ENCODE assay signal across 8 cellular contexts in the genomic region with DNA sequence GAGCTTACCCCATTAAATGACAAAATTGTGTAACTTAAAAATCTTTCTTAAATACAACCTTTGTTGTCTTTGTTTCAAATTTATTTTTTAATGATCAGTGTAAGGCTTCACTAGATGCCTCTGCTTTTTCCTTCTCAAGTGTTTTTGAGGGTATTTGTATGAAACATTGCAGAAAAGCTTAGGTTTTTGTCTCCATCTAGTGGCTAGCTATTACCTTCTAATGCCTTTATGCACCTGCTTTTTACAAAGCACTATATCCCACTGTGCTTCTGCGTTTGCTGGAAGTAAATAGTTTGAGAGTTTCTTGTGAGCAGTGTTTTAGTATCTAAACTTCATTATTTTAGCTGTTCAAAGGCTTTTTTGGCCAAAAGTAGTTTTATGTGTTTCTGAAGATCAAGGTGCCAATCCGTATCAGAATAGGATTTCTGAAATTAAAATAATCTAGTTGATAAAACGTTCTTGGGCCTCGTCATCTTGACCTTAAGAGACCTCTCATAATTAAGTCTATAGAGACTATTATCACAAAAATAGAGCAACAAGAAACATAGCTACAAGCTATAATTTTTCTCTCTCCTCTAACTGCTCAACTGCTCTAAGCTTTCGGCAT. TPM values are rescaled to one million over a fixed set of nuclear protein-coding genes. Genes with fewer than 3 reads are reported as not detected.
A peak's percentile ranks its signal among the peaks of the same experiment; 100 is the strongest.
DNase-seq lines count a peak whose midpoint lies in the region; ATAC-seq and TF ChIP-seq lines count a peak whose summit lies in the region.

No MANE protein-coding gene starts in this region.

- CTCF ChIA-PET in RWPE1 (lab: Yijun Ruan, JAX), result interaction anchor here (0.5 to 2.4 kb wide), 17 partner anchors 8 to 411 kb away, joined by 3 to 13 read pairs (median 4); no protein-coding TSS in a partner anchor

- no peak overlapping the region for H3K4me3 Mint-ChIP-seq in naive thymus-derived CD8-positive, alpha-beta T cell

- DNase-seq in SIG-M5 treated with dmso at 0.1 percent for 504 hours (lab: John Stamatoyannopoulos, UW; ENCODE audit: unreplicated experiment), result peak; percentile 69
- no peak for DNase-seq in SIG-M5 (lab: John Stamatoyannopoulos, UW)
- peak; percentile 59 for DNase-seq in LoVo (ENCODE audit: low spot score)
- DNase-seq in RWPE1 (ENCODE audit: low spot score), result peak; percentile 30
- DNase-seq in erythroblast (lab: John Stamatoyannopoulos, UW), result peak; percentile 58 to 75
- peak in 3 of 10 donors; percentile 26 to 52 (median 42) for DNase-seq in naive thymus-derived CD8-positive, alpha-beta T cell

- H3K27ac ChIP-seq in RWPE1, result no peak overlapping the region

- ATAC-seq in naive thymus-derived CD8-positive, alpha-beta T cell, result peak; percentile 46 to 61
- ATAC-seq in GM21447 (IDR thresholded peaks at IDR 0.05; ENCODE audit: unreplicated experiment), result no peak
- ATAC-seq in HG02623 (IDR thresholded peaks at IDR 0.05; ENCODE audit: unreplicated experiment), result no peak

- peaks cover 7 to 45% (median 17%) of the 10 kb centered on the region in 3 donors for H3K36me3 Mint-ChIP-seq in naive thymus-derived CD8-positive, alpha-beta T cell

- POLR2A ChIA-PET in RWPE1 (lab: Yijun Ruan, JAX; ENCODE audit: low non-redundant PET), result no interaction called here
- POLR2A ChIA-PET in naive thymus-derived CD8-positive, alpha-beta T cell (lab: Charles Lee), result interaction anchor here (0.6 to 1.0 kb wide), 2 partner anchors 73 to 186 kb away, joined by 3 to 4 read pairs; a partner anchor contains a TSS

- no peak for TF ChIP-seq POLR2A in erythroblast (IDR thresholded peaks at IDR 0.05; ENCODE audit: low read length)

- peak overlapping the region in 1 of 10 donors; percentile 51 for H3K27ac Mint-ChIP-seq in naive thymus-derived CD8-positive, alpha-beta T cell

- peak; percentile 74 for TF ChIP-seq CTCF in RWPE1 (conservative IDR thresholded peaks at IDR 0.05; ENCODE audit: low read depth)

- H3K9me3 Mint-ChIP-seq in naive thymus-derived CD8-positive, alpha-beta T cell, result peaks cover 0 to 14% (median 4%) of the 10 kb centered on the region in 9 donors

- H3K27me3 Mint-ChIP-seq in naive thymus-derived CD8-positive, alpha-beta T cell, result no peaks in the 10 kb centered on the region

- peaks cover 0 to 3% (median under 1%) of the 10 kb centered on the region in 4 donors for H3K4me1 Mint-ChIP-seq in naive thymus-derived CD8-positive, alpha-beta T cell

RNA-seq across cellular contexts. Expression of a gene that starts 47.0 kb away (rescaled TPM):
- total RNA-seq in naive thymus-derived CD8-positive, alpha-beta T cell, result 10 to 100 TPM; 47.2 to 50.7 TPM
- polyA plus RNA-seq in naive thymus-derived CD8-positive, alpha-beta T cell, result 10 to 100 TPM; 12.4 to 30.1 (median 19.3) TPM

RNA-seq across cellular contexts. Expression of a gene that starts 56.2 kb away (rescaled TPM):
- total RNA-seq in naive thymus-derived CD8-positive, alpha-beta T cell, result under 1 TPM; 0.26 to 0.58 TPM
- under 1 TPM in 2 of 3 donors, not detected in 1; 0.21 to 0.42 TPM for polyA plus RNA-seq in naive thymus-derived CD8-positive, alpha-beta T cell

Comparison
In these comparisons a context has a peak if more than half of its experiments do, and no peak if none do; other contexts are left out.
1. ATAC-seq: peak in naive thymus-derived CD8-positive, alpha-beta T cell (2 of 2); none in GM21447 (single experiment) and HG02623 (single experiment).